23 cellular contexts compared by ENCODE assay signal in genomic region chr20:14481863-14482262, GRCh38.
A peak's percentile ranks its signal among the peaks of the same experiment; 100 is the strongest.
DNase-seq lines count a peak whose midpoint lies in the region; ATAC-seq, FAIRE-seq and TF ChIP-seq lines count a peak whose summit lies in the region.
"Had no signal": no experiment of that assay in that cellular context is flagged by ENCODE, and none has a peak within 500 bp of the region (broad histone marks: within the 10 kb centered on the region; RNA-seq: fewer than 3 reads in every experiment).

No MANE protein-coding gene starts in this region.

- no peaks in the 10 kb centered on the region; a peak in 1 of 4 replicates for H3K4me1 ChIP-seq in SK-N-SH (ENCODE audit: control insufficient read depth in 1 of 2, insufficient read depth in 2 of 2, low read depth in 1 of 2, low read length in 1 of 2)
- H3K4me1 ChIP-seq: Caco-2, left ventricle myocardium inferior, suprapubic skin had no signal

- no peaks in the 10 kb centered on the region for H4K20me1 ChIP-seq in SK-N-SH (ENCODE audit: insufficient read depth)

- CTCF ChIA-PET in SK-N-SH (lab: Yijun Ruan, JAX): no interaction called here

- no peak overlapping the region for H2AFZ ChIP-seq in SK-N-SH (ENCODE audit: low read depth)

- H3F3A ChIP-seq in SK-N-SH (replicated peaks; ENCODE audit: insufficient read depth): no peaks in the 10 kb centered on the region

- H3K4me2 ChIP-seq in SK-N-SH: no peak overlapping the region

- no peak for TF ChIP-seq RAD21 in SK-N-SH (IDR thresholded peaks at IDR 0.05; ENCODE audit: low read length)

- no peaks in the 10 kb centered on the region for H3K9me2 ChIP-seq in SK-N-SH

- H3K9ac ChIP-seq in SK-N-SH: no peak overlapping the region

- ATAC-seq in SK-N-SH treated with all-trans-retinoic acid at 6 μM for 48 hours: no peak
- no peak for ATAC-seq in HG03460 (IDR thresholded peaks at IDR 0.05; ENCODE audit: unreplicated experiment)
- ATAC-seq: naive thymus-derived CD4-positive, alpha-beta T cell had no signal

- H3K79me2 ChIP-seq in SK-N-SH (ENCODE audit: insufficient read depth): no peaks in the 10 kb centered on the region

- FAIRE-seq in urothelium cell line (lab: Jason Lieb, UNC): no peak
- FAIRE-seq: GM18507, GM19239 had no signal

- no peak for TF ChIP-seq POLR2A in erythroblast (IDR thresholded peaks at IDR 0.05; ENCODE audit: low read length)

- POLR2A ChIA-PET in SK-N-SH (lab: Yijun Ruan, JAX): no interaction called here

- no peaks in the 10 kb centered on the region for H3K27me3 ChIP-seq in SK-N-SH (ENCODE audit: insufficient read depth)
- H3K27me3 ChIP-seq: suprapubic skin had no signal

- no peak overlapping the region for H3K4me3 ChIP-seq in SK-N-SH (ENCODE audit: low read depth in 2 of 2, low read length in 1 of 2)
- no peak overlapping the region for H3K4me3 ChIP-seq in fibroblast of the aortic adventitia (ENCODE audit: low read depth, low read length)
- H3K4me3 ChIP-seq: left ventricle myocardium inferior, suprapubic skin had no signal

- H3K36me3 ChIP-seq in SK-N-SH (replicated peaks in 1 of 2; ENCODE audit: control insufficient read depth in 1 of 2, insufficient read depth in 2 of 2, low read length in 1 of 2): no peaks in the 10 kb centered on the region
- H3K36me3 ChIP-seq: left ventricle myocardium inferior, suprapubic skin, WERI-Rb-1 had no signal

- DNase-seq in SK-N-SH (no peak), amniotic stem cell (lab: John Stamatoyannopoulos, UW) (peak; percentile 60), fibroblast of the aortic adventitia (ENCODE audit: low read depth) (peak; percentile 90), urothelium cell line (ENCODE audit: low spot score) (peak; percentile 6), LoVo (ENCODE audit: low spot score) (no peak), erythroblast (lab: John Stamatoyannopoulos, UW) (no peak)
- DNase-seq: activated CD8-positive, alpha-beta memory T cell treated with anti-CD3 and anti-CD28 coated beads for 24 hours; activated effector memory CD4-positive, alpha-beta T cell treated with anti-CD3 and anti-CD28 coated beads, Interleukin-2, amount 50 U/mL, for 16 hours; Caco-2; GDM1; hypothalamus; left ventricle myocardium inferior; MM.1S; naive thymus-derived CD4-positive, alpha-beta T cell; NCI-H2081; NCI-H524 treated with DMSO at 0.1 percent for 48 hours; WERI-Rb-1 had no signal

- TF ChIP-seq CTCF in SK-N-SH (IDR thresholded peaks at IDR 0.05): no peak
- TF ChIP-seq CTCF in fibroblast of the aortic adventitia (IDR thresholded peaks at IDR 0.05; ENCODE audit: insufficient read depth, low read length): no peak

- WGBS in SK-N-SH (ENCODE audit: low lambda C conversion rate): 54% methylated on average over 3 of the region's 3 CpGs

- H3K9me3 ChIP-seq in SK-N-SH: no peaks in the 10 kb centered on the region
- H3K9me3 ChIP-seq: Caco-2, left ventricle myocardium inferior, suprapubic skin had no signal

- TF ChIP-seq EP300 in SK-N-SH (IDR thresholded peaks at IDR 0.05; ENCODE audit: borderline replicate concordance in 1 of 2, low read depth in 1 of 2, low read length in 1 of 2): no peak

- no peak overlapping the region for H3K27ac ChIP-seq in SK-N-SH (ENCODE audit: low read depth in 2 of 2, low read length in 1 of 2)
- H3K27ac ChIP-seq: 22Rv1, left ventricle myocardium inferior, suprapubic skin, WERI-Rb-1 had no signal

TF ChIP-seq in SK-N-SH, 30 proteins besides CTCF, POLR2A, EP300 and RAD21:
- TF ChIP-seq MAX (IDR thresholded peaks at IDR 0.05; ENCODE audit: low read depth) (no peak), JUND (IDR thresholded peaks at IDR 0.05) (peak; percentile 34; the same call in 1 of the 2 replicates), FOSL2 (IDR thresholded peaks at IDR 0.05; ENCODE audit: borderline replicate concordance, low read depth) (peak; percentile 74)

TF ChIP-seq in SK-N-SH treated with all-trans-retinoic acid at 6 μM for 48 hours, 23 proteins besides CTCF, POLR2A, EP300 and RAD21:
- TF ChIP-seq PPARA (CRISPR knock-in tag; IDR thresholded peaks at IDR 0.05; ENCODE audit: borderline replicate concordance) (no peak), ISL1 (CRISPR knock-in tag; IDR thresholded peaks at IDR 0.05) (no peak), ZNF8 (CRISPR knock-in tag; IDR thresholded peaks at IDR 0.05) (no peak), TOX (CRISPR knock-in tag; IDR thresholded peaks at IDR 0.05; ENCODE audit: borderline replicate concordance) (no peak), CSRNP3 (CRISPR knock-in tag; IDR thresholded peaks at IDR 0.05) (no peak), ZC3H10 (CRISPR knock-in tag; IDR thresholded peaks at IDR 0.05) (no peak), ZFP30 (CRISPR knock-in tag; IDR thresholded peaks at IDR 0.05) (no peak), ZFP3 (CRISPR knock-in tag; IDR thresholded peaks at IDR 0.05) (no peak), ARNTL (CRISPR knock-in tag; IDR thresholded peaks at IDR 0.05; ENCODE audit: borderline replicate concordance, low read depth) (no peak), ESRRG (CRISPR knock-in tag; IDR thresholded peaks at IDR 0.05) (no peak), ZNF565 (CRISPR knock-in tag; conservative IDR thresholded peaks at IDR 0.05; ENCODE audit: low read depth) (no peak), SNAI2 (CRISPR knock-in tag; IDR thresholded peaks at IDR 0.05) (no peak), PATZ1 (CRISPR knock-in tag; IDR thresholded peaks at IDR 0.05; ENCODE audit: borderline replicate concordance) (no peak), GLIS3 (CRISPR knock-in tag; IDR thresholded peaks at IDR 0.05) (no peak), OSR1 (CRISPR knock-in tag; IDR thresholded peaks at IDR 0.05) (no peak), TSHZ2 (CRISPR knock-in tag; IDR thresholded peaks at IDR 0.05) (no peak), ZNF70 (CRISPR knock-in tag; IDR thresholded peaks at IDR 0.05) (no peak)

Comparison
In these comparisons a context has a peak if more than half of its experiments do, and no peak if none do; other contexts are left out.
1. DNase-seq: peak in amniotic stem cell (single experiment), fibroblast of the aortic adventitia (single experiment) and urothelium cell line (single experiment); none in SK-N-SH (single experiment), LoVo (single experiment) and erythroblast (0 of 2).